In the genomic region with DNA sequence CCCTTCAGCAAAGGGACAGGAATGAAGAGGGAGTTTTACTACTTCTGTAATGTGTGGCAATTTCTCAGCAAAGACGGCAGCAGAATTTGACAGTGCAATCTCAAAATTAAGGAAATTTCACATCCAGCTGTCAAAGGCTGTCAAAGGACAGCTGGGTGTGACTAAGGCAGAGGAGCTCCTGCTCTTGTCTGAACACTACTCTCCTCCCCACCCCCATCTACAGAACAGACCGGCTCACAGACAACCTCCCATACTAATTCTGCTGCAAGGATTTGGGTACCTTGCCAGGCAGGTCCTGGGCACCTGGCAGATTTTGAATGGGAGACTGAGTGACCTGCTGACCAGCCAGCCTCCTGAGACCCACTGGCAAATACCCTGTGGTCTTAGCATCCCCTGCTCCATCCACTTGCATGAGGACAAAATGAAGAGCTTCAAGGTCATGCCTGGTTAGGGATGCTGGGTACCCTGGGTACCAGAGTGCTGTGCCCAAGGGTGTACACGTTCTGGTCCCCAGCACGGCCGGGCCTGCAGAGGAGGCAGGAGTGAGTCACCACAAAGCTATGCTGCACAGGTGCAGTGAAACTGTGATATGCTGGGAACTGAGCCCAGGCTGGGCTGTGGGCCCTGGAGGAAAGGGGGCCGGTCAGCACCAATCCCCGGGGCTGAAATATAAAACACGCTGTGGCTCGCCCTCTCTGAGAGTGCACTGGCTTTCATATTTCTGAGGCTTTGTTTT, we compare ENCODE assay signal across 20 cellular contexts.
A peak's percentile ranks its signal among the peaks of the same experiment; 100 is the strongest.
DNase-seq lines count a peak whose midpoint lies in the region; ATAC-seq and TF ChIP-seq lines count a peak whose summit lies in the region.
"Had no signal": no experiment of that assay in that cellular context is flagged by ENCODE, and none has a peak within 500 bp of the region (broad histone marks: within the 10 kb centered on the region; RNA-seq: fewer than 3 reads in every experiment).

No MANE protein-coding gene starts in this region.

- H3K36me3 Mint-ChIP-seq in nephron (ENCODE audit: low read depth) (no peaks in the 10 kb centered on the region), nephron progenitor cell (ENCODE audit: low read depth) (no peaks in the 10 kb centered on the region)

- peaks cover 5% of the 10 kb centered on the region; the same call in 1 of the 2 replicates for H3K9me3 ChIP-seq in AG04450 (ENCODE audit: control insufficient read depth, insufficient read depth, low read length)

- POLR2A ChIA-PET in AG04450 (lab: Yijun Ruan, JAX) = no interaction called here

- no peak for ATAC-seq in HG03097 (IDR thresholded peaks at IDR 0.05; ENCODE audit: low FRiP score, unreplicated experiment)
- ATAC-seq in HG03520 (IDR thresholded peaks at IDR 0.05; ENCODE audit: unreplicated experiment) = no peak
- ATAC-seq: activated CD4-positive, alpha-beta T cell treated with anti-CD3 and anti-CD28 coated beads for 36 hours; activated T-cell treated with anti-CD3 and anti-CD28 coated beads, Interleukin-2, amount 50 U/mL, for 4 hours; HCT116 had no signal

- no peak overlapping the region for H3K4me3 ChIP-seq in AG04450 (ENCODE audit: low read depth, low read length)

- H3K9me3 Mint-ChIP-seq in nephron = no peaks in the 10 kb centered on the region
- no peaks in the 10 kb centered on the region for H3K9me3 Mint-ChIP-seq in nephron progenitor cell
- H3K9me3 Mint-ChIP-seq: activated T-cell treated with anti-CD3 and anti-CD28 coated beads, Interleukin-2, amount 50 U/mL, for 4 hours had no signal

- H3K27me3 Mint-ChIP-seq in nephron (ENCODE audit: low read depth) = peaks cover 15% of the 10 kb centered on the region
- peaks cover 24% of the 10 kb centered on the region for H3K27me3 Mint-ChIP-seq in nephron progenitor cell (ENCODE audit: low read depth, poor library complexity)
- H3K27me3 Mint-ChIP-seq: B cell had no signal

- H3K4me1 Mint-ChIP-seq in nephron = peaks cover 66% of the 10 kb centered on the region
- H3K4me1 Mint-ChIP-seq in nephron progenitor cell = peaks cover 49% of the 10 kb centered on the region
- H3K4me1 Mint-ChIP-seq: activated CD4-positive, alpha-beta T cell treated with anti-CD3 and anti-CD28 coated beads for 36 hours; B cell had no signal

- H3K4me3 Mint-ChIP-seq in nephron = peak overlapping the region in 1 of 3 experiments; percentile 35
- no peak overlapping the region for H3K4me3 Mint-ChIP-seq in nephron progenitor cell
- H3K4me3 Mint-ChIP-seq: activated CD4-positive, alpha-beta T cell treated with anti-CD3 and anti-CD28 coated beads for 36 hours; activated T-cell treated with anti-CD3 and anti-CD28 coated beads, Interleukin-2, amount 50 U/mL, for 4 hours; B cell had no signal

- peak; percentile 8 for DNase-seq in AG04450 (ENCODE audit: low read depth, low spot score)
- DNase-seq in M059J (ENCODE audit: low read depth) = peak; percentile 15
- peak; percentile 3 for DNase-seq in cerebellar cortex (ENCODE audit: low spot score)
- DNase-seq in NCI-H446 treated with DMSO at 0.1 percent for 48 hours (lab: John Stamatoyannopoulos, UW) = no peak
- no peak for DNase-seq in nephron progenitor cell
- DNase-seq: activated CD4-positive, alpha-beta T cell treated with anti-CD3 and anti-CD28 coated beads for 36 hours; activated T-cell treated with anti-CD3 and anti-CD28 coated beads, Interleukin-2, amount 50 U/mL, for 4 hours; amygdala; effector memory CD4-positive, alpha-beta T cell; EL; mesenchymal stem cell; NCI-H2029; stimulated activated CD4-positive, alpha-beta T cell treated with anti-CD3 and anti-CD28 coated beads, Interleukin-4, amount 100 ng/mL, for 1 hour; stimulated activated naive CD4-positive, alpha-beta T cell treated with Interleukin-2 at 50 U/mL for 16 hours; T-helper 1 cell had no signal

- CTCF ChIA-PET in AG04450 (lab: Charles Lee) = interaction anchor here (0.9 kb wide), 1 partner anchor 10 kb away, joined by 3 read pairs; no protein-coding TSS in a partner anchor

- H3K27me3 ChIP-seq in AG04450 (ENCODE audit: control insufficient read depth, insufficient read depth, low read length) = peaks cover 3% of the 10 kb centered on the region

- H3K27ac Mint-ChIP-seq in nephron = peak overlapping the region; percentile 77 to 89 (median 85)
- H3K27ac Mint-ChIP-seq in nephron progenitor cell = no peak overlapping the region
- H3K27ac Mint-ChIP-seq: activated CD4-positive, alpha-beta T cell treated with anti-CD3 and anti-CD28 coated beads for 36 hours; B cell had no signal

- H3K27ac ChIP-seq in AG04450 (ENCODE audit: low read depth, low read length) = peak overlapping the region; percentile 31

- TF ChIP-seq CTCF in AG04450 (IDR thresholded peaks at IDR 0.05; ENCODE audit: low read depth, low read length) = no peak
- no peak for TF ChIP-seq CTCF in nephron (IDR thresholded peaks at IDR 0.05; ENCODE audit: unreplicated experiment in 3 of 3)
- TF ChIP-seq CTCF in nephron progenitor cell (IDR thresholded peaks at IDR 0.05) = no peak

Comparison
In these comparisons a context has a peak if more than half of its experiments do, and no peak if none do; other contexts are left out.
1. DNase-seq: peak in AG04450 (single experiment), M059J (single experiment) and cerebellar cortex (single experiment); none in NCI-H446 treated with DMSO at 0.1 percent for 48 hours (single experiment) and nephron progenitor cell (single experiment).